8 cellular contexts compared by ENCODE assay signal in genomic region chr7:5692845-5693278, GRCh38.
DNase-seq lines count a peak whose midpoint lies in the region; ATAC-seq, FAIRE-seq and TF ChIP-seq lines count a peak whose summit lies in the region.

No MANE protein-coding gene starts in this region.

- peak overlapping the region; percentile 18 for H3K4me3 Mint-ChIP-seq in stimulated activated memory B cell treated with anti-CD40 and anti-IgM and Interleukin-4, amounts not matched to agents 10 μg/mL and 1 μg/mL and 100 μg/mL, for 72 hours
- H3K4me3 Mint-ChIP-seq in activated CD4-positive, alpha-beta T cell treated with anti-CD3 and anti-CD28 coated beads, Interleukin-2, amount 10 ng/mL, durations not matched to agents 7 days and 5 days: no peak overlapping the region

- no peaks in the 10 kb centered on the region for H3K36me3 ChIP-seq in liver (ENCODE audit: control insufficient read depth in 4 of 4, insufficient read depth in 3 of 4, low read depth in 1 of 4, low read length in 3 of 4)
- H3K36me3 ChIP-seq in HepG2 (replicated peaks in 1 of 2; ENCODE audit: control insufficient read depth in 1 of 2, insufficient read depth in 2 of 2, low read length in 2 of 2): peaks cover 5 to 25% of the 10 kb centered on the region in 2 experiments; a peak in 3 of 5 replicates
- peaks cover 0 to 9% of the 10 kb centered on the region in 2 donors for H3K36me3 ChIP-seq in esophagus (ENCODE audit: control insufficient read depth in 2 of 2, insufficient read depth in 2 of 2, low read length in 1 of 2)

- CTCF ChIA-PET in HepG2 (lab: Yijun Ruan, JAX; ENCODE audit: low intra/inter-chr PET ratio, low total read pairs) (no interaction called here), RWPE1 (lab: Yijun Ruan, JAX) (interaction anchor here (0.6 to 1.4 kb wide), 3 partner anchors 12 to 222 kb away, joined by 3 to 4 read pairs (median 4); no protein-coding TSS in a partner anchor)
- CTCF ChIA-PET in activated CD4-positive, alpha-beta T cell treated with anti-CD3 and anti-CD28 coated beads, Interleukin-2, amount 10 ng/mL, durations not matched to agents 7 days and 5 days (lab: Charles Lee): interaction anchor here (0.7 to 2.1 kb wide), 9 partner anchors 10 to 134 kb away, joined by 3 to 8 read pairs (median 4); no protein-coding TSS in a partner anchor

- peaks cover 2 to 41% (median 28%) of the 10 kb centered on the region in 4 donors for H3K4me1 ChIP-seq in liver (ENCODE audit: control insufficient read depth in 4 of 4, insufficient read depth in 4 of 4, low read length in 3 of 4)
- H3K4me1 ChIP-seq in HepG2 (ENCODE audit: insufficient read depth, low read length): peaks cover 28% of the 10 kb centered on the region
- peaks cover 0 to 17% of the 10 kb centered on the region in 2 donors for H3K4me1 ChIP-seq in esophagus (ENCODE audit: control insufficient read depth in 2 of 2, insufficient read depth in 2 of 2, low read length in 1 of 2)

- ATAC-seq in HepG2 (no peak), HG02870 (IDR thresholded peaks at IDR 0.05; ENCODE audit: unreplicated experiment) (no peak)
- ATAC-seq in stimulated activated memory B cell treated with anti-CD40 and anti-IgM and Interleukin-4, amounts not matched to agents 10 μg/mL and 1 μg/mL and 100 μg/mL, for 72 hours: no peak

- 64% methylated on average over 7 of the region's 7 CpGs for whole genome bisulfite sequencing in liver
- 90% methylated on average over 7 of the region's 7 CpGs for WGBS in HepG2 (ENCODE audit: low lambda C conversion rate)
- 11 to 29% methylated on average over 7 of the region's 7 CpGs for WGBS in esophagus, 2 donors

- no peak for TF ChIP-seq POLR2A in HepG2 (IDR thresholded peaks at IDR 0.05; ENCODE audit: insufficient read depth in 1 of 2, low read depth in 2 of 2, low read length in 2 of 2)

- H4K20me1 ChIP-seq in HepG2 (ENCODE audit: insufficient read depth, low read length): no peaks in the 10 kb centered on the region

- no peak overlapping the region for H2AFZ ChIP-seq in HepG2 (ENCODE audit: low read length)

- TF ChIP-seq EP300 in HepG2 (IDR thresholded peaks at IDR 0.05; ENCODE audit: low read depth in 2 of 2, low read length in 2 of 2) (no peak), HepG2 (CRISPR knock-in tag; IDR thresholded peaks at IDR 0.05; ENCODE audit: borderline replicate concordance) (no peak)

- in situ Hi-C loops in HepG2 (cut with HindIII; ENCODE audit: extremely low pct_ligation_motif_present, low pct_unique_long_range_greater_than_20kb): no loop called here

- intact Hi-C loops in HepG2 (cut with micrococcal nuclease; ENCODE audit: unreplicated experiment): no loop called here

- H3K4me1 Mint-ChIP-seq in stimulated activated memory B cell treated with anti-CD40 and anti-IgM and Interleukin-4, amounts not matched to agents 10 μg/mL and 1 μg/mL and 100 μg/mL, for 72 hours: peaks cover 95% of the 10 kb centered on the region
- H3K4me1 Mint-ChIP-seq in activated CD4-positive, alpha-beta T cell treated with anti-CD3 and anti-CD28 coated beads, Interleukin-2, amount 10 ng/mL, durations not matched to agents 7 days and 5 days: peaks cover 97% of the 10 kb centered on the region

- no peak for DNase-seq in HepG2 (ENCODE audit: low spot score)
- DNase-seq in RWPE1 (ENCODE audit: low spot score): peak; percentile 69
- DNase-seq in activated CD4-positive, alpha-beta T cell treated with anti-CD3 and anti-CD28 coated beads, Interleukin-2, amount 10 ng/mL, durations not matched to agents 7 days and 5 days: no peak
- DNase-seq in HuH-7 (ENCODE audit: low spot score): no peak

- POLR2A ChIA-PET in HepG2 (lab: Yijun Ruan, JAX): no interaction called here
- POLR2A ChIA-PET in RWPE1 (lab: Yijun Ruan, JAX; ENCODE audit: low non-redundant PET): no interaction called here
- POLR2A ChIA-PET in activated CD4-positive, alpha-beta T cell treated with anti-CD3 and anti-CD28 coated beads, Interleukin-2, amount 10 ng/mL, durations not matched to agents 7 days and 5 days (lab: Charles Lee): no interaction called here

- H3K9me3 Mint-ChIP-seq in stimulated activated memory B cell treated with anti-CD40 and anti-IgM and Interleukin-4, amounts not matched to agents 10 μg/mL and 1 μg/mL and 100 μg/mL, for 72 hours: no peaks in the 10 kb centered on the region
- H3K9me3 Mint-ChIP-seq in activated CD4-positive, alpha-beta T cell treated with anti-CD3 and anti-CD28 coated beads, Interleukin-2, amount 10 ng/mL, durations not matched to agents 7 days and 5 days: no peaks in the 10 kb centered on the region

- peaks cover 3% of the 10 kb centered on the region for H3K79me2 ChIP-seq in HepG2 (ENCODE audit: insufficient read depth, low read length)

- no peak overlapping the region for H3K4me2 ChIP-seq in HepG2 (ENCODE audit: low read depth, low read length)

- H3K27ac ChIP-seq in liver (ENCODE audit: low read depth in 1 of 2, low read length in 2 of 2): peak overlapping the region; percentile 51 to 52
- no peak overlapping the region for H3K27ac ChIP-seq in HepG2 (ENCODE audit: extremely low read length, insufficient read depth, low read length)
- peak overlapping the region; percentile 95 for H3K27ac ChIP-seq in RWPE1
- H3K27ac ChIP-seq in esophagus (ENCODE audit: low read depth in 2 of 2, low read length in 1 of 2): peak overlapping the region; percentile 76 to 94

- no peak for FAIRE-seq in HepG2 (lab: Jason Lieb, UNC)

- no peak overlapping the region for H3K4me3 ChIP-seq in liver (ENCODE audit: low read depth in 1 of 3, low read length in 3 of 3)
- H3K4me3 ChIP-seq in HepG2 (replicated peaks in 1 of 3; ENCODE audit: insufficient read depth in 1 of 3, low read depth in 2 of 3, low read length in 3 of 3): no peak overlapping the region
- H3K4me3 ChIP-seq in esophagus (ENCODE audit: low read depth in 1 of 2, low read length in 2 of 2): no peak overlapping the region

- no peaks in the 10 kb centered on the region for H3K9me3 ChIP-seq in liver (ENCODE audit: control insufficient read depth in 4 of 4, low read length in 3 of 4)
- H3K9me3 ChIP-seq in HepG2 (ENCODE audit: low read length): no peaks in the 10 kb centered on the region
- H3K9me3 ChIP-seq in esophagus (ENCODE audit: control insufficient read depth in 2 of 2, insufficient read depth in 1 of 2, low read depth in 1 of 2, low read length in 1 of 2): no peaks in the 10 kb centered on the region

- BruUV-seq in HepG2 (replicated peaks; lab: Mats Ljungman, UMichigan): no TSS peak

- H3K9ac ChIP-seq in liver (ENCODE audit: low read depth in 1 of 2, low read length in 2 of 2): no peak overlapping the region
- H3K9ac ChIP-seq in HepG2 (ENCODE audit: insufficient read depth, low read depth, low read length): no peak overlapping the region

- no peaks in the 10 kb centered on the region for H3K27me3 ChIP-seq in liver (ENCODE audit: control insufficient read depth in 4 of 4, insufficient read depth in 4 of 4, low read length in 3 of 4)
- H3K27me3 ChIP-seq in HepG2 (ENCODE audit: control insufficient read depth in 1 of 2, insufficient read depth in 2 of 2, low read length in 2 of 2): no peaks in the 10 kb centered on the region
- no peaks in the 10 kb centered on the region for H3K27me3 ChIP-seq in esophagus (ENCODE audit: control insufficient read depth in 1 of 2, insufficient read depth in 2 of 2, low read length in 2 of 2)

- TF ChIP-seq RAD21 in liver (IDR thresholded peaks at IDR 0.05) (no peak), HepG2 (CRISPR knock-in tag; IDR thresholded peaks at IDR 0.05) (no peak)

- TF ChIP-seq CTCF in liver (IDR thresholded peaks at IDR 0.05; ENCODE audit: low read depth, low read length, missing input control): no peak
- no peak for TF ChIP-seq CTCF in HepG2 (CRISPR knock-in tag; IDR thresholded peaks at IDR 0.05)
- TF ChIP-seq CTCF in RWPE1 (conservative IDR thresholded peaks at IDR 0.05; ENCODE audit: low read depth): no peak

- peaks cover 46% of the 10 kb centered on the region for H3K36me3 Mint-ChIP-seq in stimulated activated memory B cell treated with anti-CD40 and anti-IgM and Interleukin-4, amounts not matched to agents 10 μg/mL and 1 μg/mL and 100 μg/mL, for 72 hours
- H3K36me3 Mint-ChIP-seq in activated CD4-positive, alpha-beta T cell treated with anti-CD3 and anti-CD28 coated beads, Interleukin-2, amount 10 ng/mL, durations not matched to agents 7 days and 5 days (ENCODE audit: low read depth): peaks cover 47% of the 10 kb centered on the region

- no peaks in the 10 kb centered on the region for H3K27me3 Mint-ChIP-seq in stimulated activated memory B cell treated with anti-CD40 and anti-IgM and Interleukin-4, amounts not matched to agents 10 μg/mL and 1 μg/mL and 100 μg/mL, for 72 hours
- no peaks in the 10 kb centered on the region for H3K27me3 Mint-ChIP-seq in activated CD4-positive, alpha-beta T cell treated with anti-CD3 and anti-CD28 coated beads, Interleukin-2, amount 10 ng/mL, durations not matched to agents 7 days and 5 days

- peak overlapping the region; percentile 94 for H3K27ac Mint-ChIP-seq in stimulated activated memory B cell treated with anti-CD40 and anti-IgM and Interleukin-4, amounts not matched to agents 10 μg/mL and 1 μg/mL and 100 μg/mL, for 72 hours
- H3K27ac Mint-ChIP-seq in activated CD4-positive, alpha-beta T cell treated with anti-CD3 and anti-CD28 coated beads, Interleukin-2, amount 10 ng/mL, durations not matched to agents 7 days and 5 days: no peak overlapping the region

TF ChIP-seq in liver, 16 proteins besides CTCF, POLR2A, EP300 and RAD21:
- TF ChIP-seq JUND (IDR thresholded peaks at IDR 0.05) (no peak), SP1 (IDR thresholded peaks at IDR 0.05) (no peak), FOXA2 (IDR thresholded peaks at IDR 0.05) (no peak), TAF1 (conservative IDR thresholded peaks at IDR 0.05) (no peak), YY1 (IDR thresholded peaks at IDR 0.05) (no peak)
TF ChIP-seq in liver: peak in this region for 0.

TF ChIP-seq in HepG2, 621 proteins besides CTCF, POLR2A, EP300 and RAD21 (continues in another document):
- TF ChIP-seq EHMT2 (IDR thresholded peaks at IDR 0.05; ENCODE audit: borderline replicate concordance, low read depth, low read length) (no peak), ZFP62 (CRISPR knock-in tag; IDR thresholded peaks at IDR 0.05) (no peak)
